8 cellular contexts compared by ENCODE assay signal in the genomic region with DNA sequence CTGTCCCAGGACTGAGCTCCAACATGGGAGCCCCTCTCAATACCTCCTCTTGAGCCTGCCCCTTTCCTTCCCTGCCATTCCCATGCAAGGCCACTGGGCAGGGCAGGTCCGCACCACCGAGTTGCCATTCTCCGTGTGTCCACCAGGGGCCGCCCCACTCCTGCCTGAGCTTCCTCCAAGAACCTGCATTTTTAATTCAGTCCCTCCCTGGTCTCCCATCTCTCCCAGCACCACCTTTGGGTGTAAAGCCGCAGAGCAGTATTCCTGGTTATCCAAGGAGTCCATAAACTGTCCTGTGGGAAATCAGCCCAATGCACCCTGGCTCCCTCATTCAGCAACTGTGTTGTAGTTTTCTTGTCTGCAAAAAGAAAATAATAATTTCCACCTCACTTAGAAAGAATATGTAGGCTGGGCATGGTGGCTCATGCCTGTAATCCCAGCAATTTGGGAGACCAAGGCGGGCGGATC. TPM values are rescaled to one million over a fixed set of nuclear protein-coding genes. Genes with fewer than 3 reads are reported as not detected.
DNase-seq lines count a peak whose midpoint lies in the region; ATAC-seq, FAIRE-seq and TF ChIP-seq lines count a peak whose summit lies in the region.

No MANE protein-coding gene starts in this region.

- peaks cover 27% of the 10 kb centered on the region for H3K4me1 Mint-ChIP-seq in activated T-helper 1 cell treated with anti-CD3 and anti-CD28 coated beads, Interleukin-12 subunit alpha, Interleukin-12 subunit beta, Interleukin-2, Interleukin-4 antibody, amounts not matched to agents 30 ng/mL and 10 ng/mL and 1 ng/mL, durations not matched to agents 14 hours and 24 hours and 36 hours (ENCODE audit: low read depth)
- peaks cover 6% of the 10 kb centered on the region for H3K4me1 Mint-ChIP-seq in neural crest cell
- H3K4me1 Mint-ChIP-seq in stimulated activated naive CD8-positive, alpha-beta T cell treated with anti-CD3 and anti-CD28 coated beads, Interleukin-15, amount 100 ng/mL, for 72 hours: peaks cover 33% of the 10 kb centered on the region

- no peak overlapping the region for H3K27ac Mint-ChIP-seq in activated T-helper 1 cell treated with anti-CD3 and anti-CD28 coated beads, Interleukin-12 subunit alpha, Interleukin-12 subunit beta, Interleukin-2, Interleukin-4 antibody, amounts not matched to agents 30 ng/mL and 10 ng/mL and 1 ng/mL, durations not matched to agents 14 hours and 24 hours and 36 hours
- H3K27ac Mint-ChIP-seq in neural crest cell (ENCODE audit: unreplicated experiment): no peak overlapping the region
- no peak overlapping the region for H3K27ac Mint-ChIP-seq in stimulated activated naive CD8-positive, alpha-beta T cell treated with anti-CD3 and anti-CD28 coated beads, Interleukin-15, amount 100 ng/mL, for 72 hours

- H3K4me3 ChIP-seq in MM.1S (ENCODE audit: low read length) (no peak overlapping the region), RWPE2 (ENCODE audit: severe bottlenecking) (no peak overlapping the region)

- H3K79me2 ChIP-seq in MM.1S (ENCODE audit: low read length): no peaks in the 10 kb centered on the region

- H3K36me3 Mint-ChIP-seq in activated T-helper 1 cell treated with anti-CD3 and anti-CD28 coated beads, Interleukin-12 subunit alpha, Interleukin-12 subunit beta, Interleukin-2, Interleukin-4 antibody, amounts not matched to agents 30 ng/mL and 10 ng/mL and 1 ng/mL, durations not matched to agents 14 hours and 24 hours and 36 hours (ENCODE audit: low read depth): no peaks in the 10 kb centered on the region
- H3K36me3 Mint-ChIP-seq in neural crest cell (ENCODE audit: low read depth): no peaks in the 10 kb centered on the region

- H3K9me3 ChIP-seq in MM.1S (replicated peaks; ENCODE audit: insufficient read depth, low read length) (no peaks in the 10 kb centered on the region), RWPE2 (ENCODE audit: severe bottlenecking) (no peaks in the 10 kb centered on the region)

- intact Hi-C loops in activated T-helper 1 cell treated with anti-CD3 and anti-CD28 coated beads, Interleukin-12 subunit alpha, Interleukin-12 subunit beta, Interleukin-2, Interleukin-4 antibody, amounts not matched to agents 30 ng/mL and 10 ng/mL and 1 ng/mL, durations not matched to agents 14 hours and 24 hours and 36 hours (cut with micrococcal nuclease): loop anchor here (1.0 to 5.0 kb wide), 4 partner anchors 59 to 236 kb away; a partner anchor contains a TSS

- no peaks in the 10 kb centered on the region for H3K27me3 ChIP-seq in MM.1S (replicated peaks; ENCODE audit: insufficient read depth, low read length)
- no peaks in the 10 kb centered on the region for H3K27me3 ChIP-seq in RWPE2 (ENCODE audit: insufficient read depth, poor library complexity, severe bottlenecking)

- TF ChIP-seq POLR2A in GM12891 (IDR thresholded peaks at IDR 0.05; ENCODE audit: low read depth, low read length): no peak

- FAIRE-seq in GM12891 (lab: Jason Lieb, UNC): peak; percentile 87

- H3K4me2 ChIP-seq in MM.1S (ENCODE audit: low read depth, low read length): peak overlapping the region; percentile 18; the same call in 1 of the 2 replicates

- H2AFZ ChIP-seq in MM.1S (ENCODE audit: low read length): no peak overlapping the region; the same call in 1 of the 2 replicates

- H4K20me1 ChIP-seq in MM.1S (ENCODE audit: insufficient read depth, low read length): no peaks in the 10 kb centered on the region

- H3K36me3 ChIP-seq in MM.1S (replicated peaks; ENCODE audit: insufficient read depth, low read length) (no peaks in the 10 kb centered on the region), RWPE2 (ENCODE audit: low read depth) (no peaks in the 10 kb centered on the region)

- H3F3A ChIP-seq in MM.1S (ENCODE audit: insufficient read depth, low read length): no peaks in the 10 kb centered on the region

- TF ChIP-seq CTCF in MM.1S (IDR thresholded peaks at IDR 0.05; ENCODE audit: low read length): peak; percentile 99
- TF ChIP-seq CTCF in RWPE2 (IDR thresholded peaks at IDR 0.05; ENCODE audit: poor library complexity, severe bottlenecking): peak; percentile 97
- TF ChIP-seq CTCF in neural crest cell (conservative IDR thresholded peaks at IDR 0.05): peak; percentile 98

- DNase-seq in GM12891 (ENCODE audit: insufficient read length, low spot score) (peak; percentile 81), MM.1S (peak; percentile 75), RWPE2 (ENCODE audit: low spot score) (peak; percentile 75), fibroblast of peridontal ligament (ENCODE audit: extremely low read depth) (peak; percentile 87), neural crest cell (ENCODE audit: low read depth, low spot score) (peak; percentile 95)
- DNase-seq in activated T-helper 1 cell treated with anti-CD3 and anti-CD28 coated beads, Interleukin-12 subunit alpha, Interleukin-12 subunit beta, Interleukin-2, Interleukin-4 antibody, amounts not matched to agents 30 ng/mL and 10 ng/mL and 1 ng/mL, durations not matched to agents 14 hours and 24 hours and 36 hours (ENCODE audit: low spot score): peak; percentile 68
- DNase-seq in stimulated activated naive CD8-positive, alpha-beta T cell treated with anti-CD3 and anti-CD28 coated beads, Interleukin-15, amount 100 ng/mL, for 72 hours: peak; percentile 77 to 84

- peaks cover 32% of the 10 kb centered on the region for H3K27me3 Mint-ChIP-seq in activated T-helper 1 cell treated with anti-CD3 and anti-CD28 coated beads, Interleukin-12 subunit alpha, Interleukin-12 subunit beta, Interleukin-2, Interleukin-4 antibody, amounts not matched to agents 30 ng/mL and 10 ng/mL and 1 ng/mL, durations not matched to agents 14 hours and 24 hours and 36 hours (ENCODE audit: insufficient read depth)
- no peaks in the 10 kb centered on the region for H3K27me3 Mint-ChIP-seq in neural crest cell (ENCODE audit: low read depth)
- H3K27me3 Mint-ChIP-seq in stimulated activated naive CD8-positive, alpha-beta T cell treated with anti-CD3 and anti-CD28 coated beads, Interleukin-15, amount 100 ng/mL, for 72 hours: peaks cover 6% of the 10 kb centered on the region

- peak; percentile 93 for ATAC-seq in RWPE2 (ENCODE audit: low read depth)
- peak; percentile 91 for ATAC-seq in stimulated activated naive CD8-positive, alpha-beta T cell treated with anti-CD3 and anti-CD28 coated beads, Interleukin-15, amount 100 ng/mL, for 72 hours
- no peak for ATAC-seq in GM18873 (IDR thresholded peaks at IDR 0.05; ENCODE audit: low FRiP score, unreplicated experiment)

- no peak overlapping the region for H3K9ac ChIP-seq in MM.1S (ENCODE audit: low read length)

- H3K9me3 Mint-ChIP-seq in activated T-helper 1 cell treated with anti-CD3 and anti-CD28 coated beads, Interleukin-12 subunit alpha, Interleukin-12 subunit beta, Interleukin-2, Interleukin-4 antibody, amounts not matched to agents 30 ng/mL and 10 ng/mL and 1 ng/mL, durations not matched to agents 14 hours and 24 hours and 36 hours: no peaks in the 10 kb centered on the region
- H3K9me3 Mint-ChIP-seq in neural crest cell: no peaks in the 10 kb centered on the region
- no peaks in the 10 kb centered on the region for H3K9me3 Mint-ChIP-seq in stimulated activated naive CD8-positive, alpha-beta T cell treated with anti-CD3 and anti-CD28 coated beads, Interleukin-15, amount 100 ng/mL, for 72 hours

- no peaks in the 10 kb centered on the region for H3K9me2 ChIP-seq in MM.1S (replicated peaks; ENCODE audit: insufficient read depth, low read length)

- H3K4me1 ChIP-seq in MM.1S (ENCODE audit: low read length): peaks cover 8% of the 10 kb centered on the region
- peaks cover 14% of the 10 kb centered on the region for H3K4me1 ChIP-seq in RWPE2 (ENCODE audit: insufficient read depth, poor library complexity, severe bottlenecking)

- H3K27ac ChIP-seq in MM.1S (ENCODE audit: low read length) (no peak overlapping the region), RWPE2 (ENCODE audit: poor library complexity, severe bottlenecking) (no peak overlapping the region)

- no peak overlapping the region for H3K4me3 Mint-ChIP-seq in activated T-helper 1 cell treated with anti-CD3 and anti-CD28 coated beads, Interleukin-12 subunit alpha, Interleukin-12 subunit beta, Interleukin-2, Interleukin-4 antibody, amounts not matched to agents 30 ng/mL and 10 ng/mL and 1 ng/mL, durations not matched to agents 14 hours and 24 hours and 36 hours
- no peak overlapping the region for H3K4me3 Mint-ChIP-seq in neural crest cell
- H3K4me3 Mint-ChIP-seq in stimulated activated naive CD8-positive, alpha-beta T cell treated with anti-CD3 and anti-CD28 coated beads, Interleukin-15, amount 100 ng/mL, for 72 hours: no peak overlapping the region

TF ChIP-seq in GM12891, 5 proteins besides CTCF, POLR2A, EP300 and RAD21:
- TF ChIP-seq POLR2AphosphoS5 (IDR thresholded peaks at IDR 0.05; ENCODE audit: low read depth, low read length): no peak
- TF ChIP-seq SPI1 (IDR thresholded peaks at IDR 0.05; ENCODE audit: low read depth, low read length): no peak
- TF ChIP-seq PAX5 (IDR thresholded peaks at IDR 0.05; ENCODE audit: insufficient read depth, low read length, severe bottlenecking): no peak
- peak; percentile 54; the same call in 1 of the 2 replicates for TF ChIP-seq POU2F2 (IDR thresholded peaks at IDR 0.05; ENCODE audit: low read depth, low read length)

RNA-seq across cellular contexts. Expression of a gene that starts 15.9 kb away (rescaled TPM):
- polyA plus RNA-seq in GM12891 (2012; ENCODE audit: low read depth, missing spikeins): not detected
- total RNA-seq in activated T-helper 1 cell treated with anti-CD3 and anti-CD28 coated beads, Interleukin-12 subunit alpha, Interleukin-12 subunit beta, Interleukin-2, Interleukin-4 antibody, amounts not matched to agents 30 ng/mL and 10 ng/mL and 1 ng/mL, durations not matched to agents 14 hours and 24 hours and 36 hours: not detected in 2 replicates
- not detected in 2 replicates for total RNA-seq in neural crest cell

RNA-seq across cellular contexts. Expression of a gene that starts 52.2 kb away (rescaled TPM):
- polyA plus RNA-seq in GM12891 (2012; ENCODE audit: low read depth, missing spikeins): 0.14 TPM
- not detected in 2 replicates for total RNA-seq in activated T-helper 1 cell treated with anti-CD3 and anti-CD28 coated beads, Interleukin-12 subunit alpha, Interleukin-12 subunit beta, Interleukin-2, Interleukin-4 antibody, amounts not matched to agents 30 ng/mL and 10 ng/mL and 1 ng/mL, durations not matched to agents 14 hours and 24 hours and 36 hours
- total RNA-seq in neural crest cell: 0.07 and 0.09 TPM in 2 replicates
